1 cellular context compared by ENCODE assay signal in genomic region chr7:101717986-101718746, GRCh38.
TF ChIP-seq lines count a peak whose summit lies in the region.

No MANE protein-coding gene starts in this region.

TF ChIP-seq in HEK293, 187 proteins besides CTCF, POLR2A, EP300 and RAD21 (continued from another document):
- TF ChIP-seq PRDM10 (tag by site-specific recombination; IDR thresholded peaks at IDR 0.05) (peak; percentile 82), ZNF169 (tag by site-specific recombination; IDR thresholded peaks at IDR 0.05) (no peak)
